In the genomic region with DNA sequence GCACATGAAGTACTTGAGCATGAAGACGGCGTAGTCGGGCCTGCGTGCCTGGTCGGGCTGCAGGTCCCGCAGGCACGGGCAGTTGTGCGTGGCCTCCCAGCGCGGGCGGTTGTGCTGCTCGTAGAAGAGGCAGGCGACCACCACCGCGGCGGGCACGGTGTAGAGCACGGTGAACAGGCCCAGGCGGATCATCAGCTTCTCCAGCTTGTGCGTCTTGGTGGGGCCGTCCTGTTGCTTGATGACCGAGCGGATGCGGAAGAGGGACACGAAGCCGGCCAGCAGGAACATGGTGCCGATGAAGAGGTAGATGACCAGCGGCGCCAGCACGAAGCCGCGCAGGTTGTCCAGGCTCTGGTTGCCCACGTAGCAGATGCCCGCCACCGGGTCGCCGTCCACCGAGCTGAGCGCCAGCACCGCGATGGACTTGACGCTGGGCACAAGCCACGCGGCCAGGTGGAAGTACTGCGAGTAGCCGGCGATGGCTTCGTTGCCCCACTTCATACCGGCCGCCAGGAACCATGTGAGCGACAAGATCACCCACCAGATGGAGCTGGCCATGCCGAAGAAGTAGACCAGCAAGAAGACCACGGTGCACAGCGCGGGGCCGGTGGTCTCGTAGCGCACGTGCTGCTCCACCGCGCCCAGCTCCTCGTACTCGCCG, we compare ENCODE assay signal across 8 cellular contexts. TPM values are rescaled to one million over a fixed set of nuclear protein-coding genes. Genes with fewer than 3 reads are reported as not detected.
DNase-seq lines count a peak whose midpoint lies in the region; ATAC-seq and TF ChIP-seq lines count a peak whose summit lies in the region.

No MANE protein-coding gene starts in this region.

- CTCF ChIA-PET in activated CD4-positive, alpha-beta T cell treated with anti-CD3 and anti-CD28 coated beads for 36 hours (lab: Charles Lee): interaction anchor here (0.5 to 1.2 kb wide), 3 partner anchors 9 to 519 kb away, joined by 3 to 5 read pairs (median 3); no protein-coding TSS in a partner anchor

- H3K27me3 ChIP-seq in thoracic aorta (replicated peaks; ENCODE audit: insufficient read depth): no peaks in the 10 kb centered on the region

- H3K27ac Mint-ChIP-seq in activated CD4-positive, alpha-beta T cell treated with anti-CD3 and anti-CD28 coated beads for 36 hours: no peak overlapping the region

- peak; percentile 33 for TF ChIP-seq CTCF in astrocyte of the cerebellum (IDR thresholded peaks at IDR 0.05; ENCODE audit: low read depth, low read length, missing control alignments)
- peak; percentile 29 for TF ChIP-seq CTCF in thoracic aorta (IDR thresholded peaks at IDR 0.05)

- H3K27ac ChIP-seq in thoracic aorta: no peak overlapping the region

- H3K4me1 ChIP-seq in thoracic aorta (ENCODE audit: control insufficient read depth in 1 of 2, low read depth in 2 of 2): peaks cover 12 to 41% of the 10 kb centered on the region in 2 donors

- H3K36me3 ChIP-seq in thoracic aorta: no peaks in the 10 kb centered on the region

- intact Hi-C loops in activated CD4-positive, alpha-beta T cell treated with anti-CD3 and anti-CD28 coated beads for 36 hours (cut with DNase I, micrococcal nuclease): loop anchor here in 1 of 2 experiments (5.0 to 10.0 kb wide), 4 partner anchors 395 to 1855 kb away; a partner anchor contains a TSS

- DNase-seq in activated CD4-positive, alpha-beta T cell treated with anti-CD3 and anti-CD28 coated beads for 36 hours: peak; percentile 33
- no peak for DNase-seq in activated CD4-positive, alpha-beta T cell treated with anti-CD3 and anti-CD28 coated beads for 1 hour
- no peak for DNase-seq in astrocyte of the cerebellum (ENCODE audit: low read depth)
- DNase-seq in kidney tubule cell (ENCODE audit: low spot score): peak; percentile 63
- DNase-seq in thoracic aorta (ENCODE audit: low spot score): no peak
- DNase-seq in NCI-H1694 treated with DMSO at 0.1 percent for 48 hours (lab: John Stamatoyannopoulos, UW): no peak
- no peak for DNase-seq in NCI-H1694 (lab: John Stamatoyannopoulos, UW)

- peaks cover 49% of the 10 kb centered on the region for H3K27me3 Mint-ChIP-seq in activated CD4-positive, alpha-beta T cell treated with anti-CD3 and anti-CD28 coated beads for 36 hours

- peak overlapping the region; percentile 48 for H3K4me3 Mint-ChIP-seq in activated CD4-positive, alpha-beta T cell treated with anti-CD3 and anti-CD28 coated beads for 36 hours

- H3K9me3 Mint-ChIP-seq in activated CD4-positive, alpha-beta T cell treated with anti-CD3 and anti-CD28 coated beads for 36 hours (ENCODE audit: low read depth): no peaks in the 10 kb centered on the region

- ATAC-seq in activated CD4-positive, alpha-beta T cell treated with anti-CD3 and anti-CD28 coated beads for 36 hours: no peak
- ATAC-seq in thoracic aorta (ENCODE audit: insufficient number of reproducible peaks, low FRiP score, low read depth): no peak
- ATAC-seq in HG02610 (IDR thresholded peaks at IDR 0.05; ENCODE audit: unreplicated experiment): no peak

- POLR2A ChIA-PET in activated CD4-positive, alpha-beta T cell treated with anti-CD3 and anti-CD28 coated beads for 36 hours (lab: Charles Lee): no interaction called here

- H3K4me1 Mint-ChIP-seq in activated CD4-positive, alpha-beta T cell treated with anti-CD3 and anti-CD28 coated beads for 36 hours: peaks cover 20% of the 10 kb centered on the region

- H3K4me3 ChIP-seq in astrocyte of the cerebellum (ENCODE audit: low read depth, low read length) (peak overlapping the region; percentile 49), thoracic aorta (peak overlapping the region; percentile 74)

- in situ Hi-C loops in astrocyte of the cerebellum (cut with HindIII; ENCODE audit: low sequenced_read_pairs): loop anchor here (10.0 kb wide), 1 partner anchor 1135 kb away; no protein-coding TSS in a partner anchor

- no peaks in the 10 kb centered on the region for H3K36me3 Mint-ChIP-seq in activated CD4-positive, alpha-beta T cell treated with anti-CD3 and anti-CD28 coated beads for 36 hours (ENCODE audit: low read depth)

- H3K9me3 ChIP-seq in thoracic aorta: no peaks in the 10 kb centered on the region

RNA-seq across cellular contexts. Expression of a gene that starts 2.3 kb away (rescaled TPM):
- under 1 TPM; 0.16 to 0.18 TPM for total RNA-seq in activated CD4-positive, alpha-beta T cell treated with anti-CD3 and anti-CD28 coated beads for 36 hours
- 10 to 100 TPM; 12.4 to 21.3 TPM for total RNA-seq in thoracic aorta

RNA-seq across cellular contexts. Expression of a gene that starts 34.6 kb away (rescaled TPM):
- total RNA-seq in activated CD4-positive, alpha-beta T cell treated with anti-CD3 and anti-CD28 coated beads for 36 hours: not detected
- total RNA-seq in thoracic aorta: not detected

Comparison
In these comparisons a context has a peak if more than half of its experiments do, and no peak if none do; other contexts are left out.
1. DNase-seq: peak in activated CD4-positive, alpha-beta T cell treated with anti-CD3 and anti-CD28 coated beads for 36 hours (single experiment) and kidney tubule cell (single experiment); none in activated CD4-positive, alpha-beta T cell treated with anti-CD3 and anti-CD28 coated beads for 1 hour (single experiment), astrocyte of the cerebellum (single experiment), thoracic aorta (single experiment), NCI-H1694 treated with DMSO at 0.1 percent for 48 hours (single experiment) and NCI-H1694 (single experiment).
2. RNA of a gene that starts 2.3 kb away (total RNA-seq): 12.4 to 21.3 TPM in thoracic aorta; 0.16 to 0.18 TPM in activated CD4-positive, alpha-beta T cell treated with anti-CD3 and anti-CD28 coated beads for 36 hours; every median in the first group is over 10 times any median in the second.